In the genomic region with DNA sequence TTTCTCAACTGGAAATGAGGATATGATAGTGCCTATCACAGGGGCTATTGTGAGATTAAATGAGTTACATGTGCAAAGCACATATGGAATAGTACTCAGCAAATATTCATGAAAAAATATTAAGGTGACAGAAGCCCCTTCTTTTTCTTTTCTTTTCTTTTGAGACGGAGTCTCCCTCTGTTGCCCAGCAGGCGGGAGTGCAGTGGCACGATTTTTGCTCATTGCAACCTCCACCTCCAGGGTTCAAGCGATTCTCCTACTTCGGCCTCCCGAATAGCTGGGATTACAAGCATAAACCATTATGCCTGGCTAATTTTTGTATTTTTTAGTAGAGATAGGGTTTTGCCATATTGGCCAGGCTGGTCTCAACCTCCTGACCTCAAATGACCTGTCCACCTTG, we compare ENCODE assay signal across 29 cellular contexts.
A peak's percentile ranks its signal among the peaks of the same experiment; 100 is the strongest.
DNase-seq lines count a peak whose midpoint lies in the region; ATAC-seq, FAIRE-seq and TF ChIP-seq lines count a peak whose summit lies in the region.
"Had no signal": no experiment of that assay in that cellular context is flagged by ENCODE, and none has a peak within 500 bp of the region (broad histone marks: within the 10 kb centered on the region; RNA-seq: fewer than 3 reads in every experiment).

No MANE protein-coding gene starts in this region.

- no peak overlapping the region for H3K27ac ChIP-seq in K562 (ENCODE audit: extremely low read depth, low read depth, low read length)
- no peak overlapping the region for H3K27ac ChIP-seq in osteoblast (ENCODE audit: low read depth, low read length)
- H3K27ac ChIP-seq: dorsolateral prefrontal cortex, epithelial cell of prostate, gastrocnemius medialis, lower lobe of right lung, PC-9, tibial nerve had no signal

- intact Hi-C loops in K562 (cut with micrococcal nuclease): no loop called here

- peaks cover 13% of the 10 kb centered on the region for H4K20me1 ChIP-seq in K562 (replicated peaks; ENCODE audit: control insufficient read depth, insufficient read depth, low read length)
- no peaks in the 10 kb centered on the region for H4K20me1 ChIP-seq in osteoblast (ENCODE audit: insufficient read depth, low read length)

- no peaks in the 10 kb centered on the region for H3K9me1 ChIP-seq in K562 (ENCODE audit: control insufficient read depth, insufficient read depth, low read length)

- CTCF ChIA-PET in K562 (lab: Yijun Ruan, JAX; ENCODE audit: low intra/inter-chr PET ratio): no interaction called here

- in situ Hi-C loops in K562 (cut with MboI): no loop called here

- no peak overlapping the region for H3K9ac ChIP-seq in K562 (ENCODE audit: insufficient read depth in 1 of 2, low read depth in 2 of 2, low read length in 2 of 2)

- no peaks in the 10 kb centered on the region for H3K27me3 ChIP-seq in GM06990 (replicated peaks; ENCODE audit: control insufficient read depth, insufficient read depth, low read length)
- H3K27me3 ChIP-seq in K562 (ENCODE audit: control insufficient read depth in 2 of 2, insufficient read depth in 2 of 2, low read length in 2 of 2): peaks cover 9 to 37% of the 10 kb centered on the region in 2 experiments; a peak in 3 of 5 replicates
- H3K27me3 ChIP-seq in osteoblast (ENCODE audit: insufficient read depth, low read length): no peaks in the 10 kb centered on the region
- H3K27me3 ChIP-seq: dorsolateral prefrontal cortex, gastrocnemius medialis, tibial nerve had no signal

- H3K9me3 ChIP-seq in K562 (replicated peaks; ENCODE audit: control insufficient read depth, insufficient read depth, low read depth, low read length) (no peaks in the 10 kb centered on the region), osteoblast (ENCODE audit: low read depth, low read length) (no peaks in the 10 kb centered on the region)
- H3K9me3 ChIP-seq: gastrocnemius medialis, lower lobe of right lung, tibial nerve had no signal

- no peak for TF ChIP-seq EP300 in K562 (IDR thresholded peaks at IDR 0.05; ENCODE audit: low read length)

- BruUV-seq in K562 (replicated peaks; lab: Mats Ljungman, UMichigan): no TSS peak

- FAIRE-seq in K562 (lab: Jason Lieb, UNC): no peak
- FAIRE-seq: GM18507, HTR-8/SVneo had no signal

- H3K4me1 ChIP-seq in K562 (replicated peaks in 1 of 2; ENCODE audit: control insufficient read depth in 2 of 2, insufficient read depth in 2 of 2, low read length in 2 of 2) (no peaks in the 10 kb centered on the region), osteoblast (ENCODE audit: insufficient read depth, low read length) (peaks cover 18% of the 10 kb centered on the region)

- no peaks in the 10 kb centered on the region for H3K36me3 ChIP-seq in GM06990 (ENCODE audit: control insufficient read depth, insufficient read depth, low read length)
- no peaks in the 10 kb centered on the region for H3K36me3 ChIP-seq in K562 (ENCODE audit: control insufficient read depth, insufficient read depth, low read length)
- no peaks in the 10 kb centered on the region for H3K36me3 ChIP-seq in osteoblast (ENCODE audit: insufficient read depth, low read length)
- H3K36me3 ChIP-seq: gastrocnemius medialis, lower lobe of right lung, tibial nerve had no signal

- no peak for ATAC-seq in K562
- ATAC-seq in GM21447 (IDR thresholded peaks at IDR 0.05; ENCODE audit: unreplicated experiment): no peak
- ATAC-seq: gastrocnemius medialis, lower lobe of right lung had no signal

- DNase-seq in GM06990 (ENCODE audit: extremely low read depth, insufficient read length) (no peak), HFF-Myc (ENCODE audit: extremely low read depth, low read depth) (no peak), K562 (ENCODE audit: extremely low read depth in 1 of 4, low spot score in 3 of 4) (no peak), osteoblast (ENCODE audit: insufficient read length, low spot score, missing footprints) (no peak), NCI-H187 (lab: John Stamatoyannopoulos, UW) (no peak), middle frontal gyrus (ENCODE audit: extremely low spot score, low spot score) (no peak), ecto neural progenitor cell (ENCODE audit: low spot score) (no peak)
- DNase-seq: activated naive CD4-positive, alpha-beta T cell treated with anti-CD3 and anti-CD28 coated beads, Interleukin-2, amount 10 ng/mL, durations not matched to agents 7 days and 5 days; activated T-cell treated with anti-CD3 and anti-CD28 coated beads, Interleukin-2, amount 50 U/mL, for 24 hours; AML-193; amygdala; CD8-positive, alpha-beta memory T cell; central memory CD4-positive, alpha-beta T cell; DMS79; dorsolateral prefrontal cortex; gastrocnemius medialis; islet precursor cell; lower lobe of right lung; NCI-H1048; NCI-H2081; NCI-H345; PC-9; SHP77; stimulated activated CD4-positive, alpha-beta T cell treated with anti-CD3 and anti-CD28 coated beads, Interleukin-4, amount 100 ng/mL, for 24 hours had no signal

- H3K4me3 ChIP-seq in GM06990 (replicated peaks; ENCODE audit: low read depth, low read length) (no peak overlapping the region), HFF-Myc (replicated peaks; ENCODE audit: low read depth, low read length) (no peak overlapping the region), K562 (no peak overlapping the region), osteoblast (ENCODE audit: insufficient read depth, low read length) (no peak overlapping the region)
- H3K4me3 ChIP-seq: dorsolateral prefrontal cortex, gastrocnemius medialis, lower lobe of right lung, PC-9, tibial nerve had no signal

- H3K79me2 ChIP-seq in K562 (ENCODE audit: control insufficient read depth, insufficient read depth, low read length) (no peaks in the 10 kb centered on the region), osteoblast (ENCODE audit: insufficient read depth, low read length) (no peaks in the 10 kb centered on the region)

- peak in 1 of 2 experiments; percentile 7; a peak in 1 of 4 replicates for TF ChIP-seq RAD21 in K562 (CRISPR knock-in tag; conservative IDR thresholded peaks at IDR 0.05 in 1 of 2, IDR thresholded peaks at IDR 0.05 in 1 of 2)

- H3K4me2 ChIP-seq in K562 (ENCODE audit: insufficient read depth, low read length) (no peak overlapping the region), osteoblast (ENCODE audit: insufficient read depth, low read length) (no peak overlapping the region)
- H3K4me2 ChIP-seq: PC-9 had no signal

- TF ChIP-seq CTCF in GM06990 (IDR thresholded peaks at IDR 0.05; ENCODE audit: insufficient read depth, low read length, poor library complexity, severe bottlenecking) (peak; percentile 15), HFF-Myc (IDR thresholded peaks at IDR 0.05; ENCODE audit: low read depth, low read length, missing control alignments) (peak; percentile 22), K562 (IDR thresholded peaks at IDR 0.05 in 2 of 3, conservative IDR thresholded peaks at IDR 0.05 in 1 of 3; ENCODE audit: insufficient read depth in 2 of 3, low read depth in 1 of 3, low read length in 3 of 3) (peak in 2 of 3 experiments; percentile 9 to 15; a peak in 2 of 6 replicates), osteoblast (IDR thresholded peaks at IDR 0.05; ENCODE audit: extremely low read depth, low read depth, low read length) (peak; percentile 23)

- under 1% methylated on average over 6 of the region's 6 CpGs for WGBS in K562 (ENCODE audit: insufficient coverage, low coverage, missing lambda C conversion rate)

- H2AFZ ChIP-seq in K562 (ENCODE audit: low read depth, low read length) (no peak overlapping the region), osteoblast (ENCODE audit: low read length) (no peak overlapping the region)
- H2AFZ ChIP-seq: PC-9 had no signal

- no peak for TF ChIP-seq POLR2A in K562 (conservative IDR thresholded peaks at IDR 0.05)

- POLR2A ChIA-PET in K562 (lab: Yijun Ruan, JAX): interaction anchor here (0.6 to 1.6 kb wide), 2 partner anchors 11 to 907 kb away, joined by 3 to 4 read pairs; no protein-coding TSS in a partner anchor

TF ChIP-seq in K562, 482 proteins besides CTCF, POLR2A, EP300 and RAD21 (continues in another document):
- TF ChIP-seq E2F8 (IDR thresholded peaks at IDR 0.05; ENCODE audit: low read depth, partially characterized antibody) (no peak), HNRNPLL (IDR thresholded peaks at IDR 0.05; ENCODE audit: low read depth, low read length, poor library complexity, severe bottlenecking) (no peak), PPARD (CRISPR knock-in tag; IDR thresholded peaks at IDR 0.05) (no peak), ZBED1 (IDR thresholded peaks at IDR 0.05) (no peak), SMAD1 (IDR thresholded peaks at IDR 0.05; ENCODE audit: low read depth, low read length, partially characterized antibody) (no peak)
- TF ChIP-seq, protein P1, sequence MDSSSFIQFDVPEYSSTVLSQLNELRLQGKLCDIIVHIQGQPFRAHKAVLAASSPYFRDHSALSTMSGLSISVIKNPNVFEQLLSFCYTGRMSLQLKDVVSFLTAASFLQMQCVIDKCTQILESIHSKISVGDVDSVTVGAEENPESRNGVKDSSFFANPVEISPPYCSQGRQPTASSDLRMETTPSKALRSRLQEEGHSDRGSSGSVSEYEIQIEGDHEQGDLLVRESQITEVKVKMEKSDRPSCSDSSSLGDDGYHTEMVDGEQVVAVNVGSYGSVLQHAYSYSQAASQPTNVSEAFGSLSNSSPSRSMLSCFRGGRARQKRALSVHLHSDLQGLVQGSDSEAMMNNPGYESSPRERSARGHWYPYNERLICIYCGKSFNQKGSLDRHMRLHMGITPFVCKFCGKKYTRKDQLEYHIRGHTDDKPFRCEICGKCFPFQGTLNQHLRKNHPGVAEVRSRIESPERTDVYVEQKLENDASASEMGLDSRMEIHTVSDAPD (CRISPR knock-in tag; IDR thresholded peaks at IDR 0.05): no peak
